21 cellular contexts compared by ENCODE assay signal in genomic region chr20:44199877-44200276, GRCh38. TPM values are rescaled to one million over a fixed set of nuclear protein-coding genes. Genes with fewer than 3 reads are reported as not detected.
A peak's percentile ranks its signal among the peaks of the same experiment; 100 is the strongest.
DNase-seq lines count a peak whose midpoint lies in the region; ATAC-seq, FAIRE-seq and TF ChIP-seq lines count a peak whose summit lies in the region.
"Had no signal": no experiment of that assay in that cellular context is flagged by ENCODE, and none has a peak within 500 bp of the region (broad histone marks: within the 10 kb centered on the region; RNA-seq: fewer than 3 reads in every experiment).

No MANE protein-coding gene starts in this region.

- no peak for DNase-seq in activated naive CD4-positive, alpha-beta T cell treated with anti-CD3 and anti-CD28 coated beads, Interleukin-2, amount 50 U/mL, for 16 hours
- DNase-seq in activated CD4-positive, alpha-beta memory T cell treated with anti-CD3 and anti-CD28 coated beads, Interleukin-2, amount 10 ng/mL, durations not matched to agents 7 days and 5 days = no peak
- DNase-seq in coronary artery (ENCODE audit: low spot score) (no peak), gastrocnemius medialis (no peak), DMS53 (lab: John Stamatoyannopoulos, UW) (no peak), frontal cortex (ENCODE audit: low spot score in 2 of 2) (no peak)
- DNase-seq: activated CD4-positive, alpha-beta T cell treated with anti-CD3 and anti-CD28 coated beads for 1 hour; hypothalamus; pancreas; RPMI8226; stimulated activated CD4-positive, alpha-beta T cell treated with anti-CD3 and anti-CD28 coated beads, Interleukin-1b, Interleukin-23, amount 100 ng/mL, for 48 hours; stimulated activated naive CD4-positive, alpha-beta T cell; thyroid gland had no signal

- peaks cover 22% of the 10 kb centered on the region for H3K36me3 Mint-ChIP-seq in activated naive CD4-positive, alpha-beta T cell treated with anti-CD3 and anti-CD28 coated beads, Interleukin-2, amount 50 U/mL, for 24 hours
- peaks cover 73% of the 10 kb centered on the region for H3K36me3 Mint-ChIP-seq in activated CD4-positive, alpha-beta memory T cell treated with anti-CD3 and anti-CD28 coated beads, Interleukin-2, amount 10 ng/mL, durations not matched to agents 7 days and 5 days (ENCODE audit: low read depth)

- no peaks in the 10 kb centered on the region for H3K27me3 ChIP-seq in gastrocnemius medialis
- H3K27me3 ChIP-seq: pancreas, thyroid gland had no signal

- FAIRE-seq in frontal cortex (lab: Jason Lieb, UNC) = no peak
- FAIRE-seq: bronchial epithelial cell, islet of Langerhans, pancreas, TTC549 had no signal

- H3K9me3 Mint-ChIP-seq in activated naive CD4-positive, alpha-beta T cell treated with anti-CD3 and anti-CD28 coated beads, Interleukin-2, amount 50 U/mL, for 24 hours = no peaks in the 10 kb centered on the region
- H3K9me3 Mint-ChIP-seq in activated CD4-positive, alpha-beta memory T cell treated with anti-CD3 and anti-CD28 coated beads, Interleukin-2, amount 10 ng/mL, durations not matched to agents 7 days and 5 days = no peaks in the 10 kb centered on the region
- H3K9me3 Mint-ChIP-seq: dendritic cell treated with granulocyte-macrophage colony-stimulating factor and Interleukin-4, amounts not matched to agents 40 ng/mL and 50 ng/mL, for 4 days had no signal

- H3K4me1 Mint-ChIP-seq in activated naive CD4-positive, alpha-beta T cell treated with anti-CD3 and anti-CD28 coated beads, Interleukin-2, amount 50 U/mL, for 24 hours = peaks cover 54% of the 10 kb centered on the region
- peaks cover 54% of the 10 kb centered on the region for H3K4me1 Mint-ChIP-seq in activated CD4-positive, alpha-beta memory T cell treated with anti-CD3 and anti-CD28 coated beads, Interleukin-2, amount 10 ng/mL, durations not matched to agents 7 days and 5 days

- no peaks in the 10 kb centered on the region for H3K27me3 Mint-ChIP-seq in activated naive CD4-positive, alpha-beta T cell treated with anti-CD3 and anti-CD28 coated beads, Interleukin-2, amount 50 U/mL, for 24 hours
- H3K27me3 Mint-ChIP-seq in activated CD4-positive, alpha-beta memory T cell treated with anti-CD3 and anti-CD28 coated beads, Interleukin-2, amount 10 ng/mL, durations not matched to agents 7 days and 5 days = no peaks in the 10 kb centered on the region
- H3K27me3 Mint-ChIP-seq: dendritic cell treated with granulocyte-macrophage colony-stimulating factor and Interleukin-4, amounts not matched to agents 40 ng/mL and 50 ng/mL, for 4 days had no signal

- POLR2A ChIA-PET in activated CD4-positive, alpha-beta memory T cell treated with anti-CD3 and anti-CD28 coated beads, Interleukin-2, amount 10 ng/mL, durations not matched to agents 7 days and 5 days (lab: Charles Lee) = interaction anchor here (1.2 kb wide), 1 partner anchor 10 kb away, joined by 6 read pairs; the partner anchor contains the start of gene OSER1

- no peak overlapping the region for H3K4me3 Mint-ChIP-seq in activated naive CD4-positive, alpha-beta T cell treated with anti-CD3 and anti-CD28 coated beads, Interleukin-2, amount 50 U/mL, for 24 hours
- no peak overlapping the region for H3K4me3 Mint-ChIP-seq in activated CD4-positive, alpha-beta memory T cell treated with anti-CD3 and anti-CD28 coated beads, Interleukin-2, amount 10 ng/mL, durations not matched to agents 7 days and 5 days
- H3K4me3 Mint-ChIP-seq: dendritic cell treated with granulocyte-macrophage colony-stimulating factor and Interleukin-4, amounts not matched to agents 40 ng/mL and 50 ng/mL, for 4 days had no signal

- peak overlapping the region; percentile 5 to 44 for H3K27ac ChIP-seq in coronary artery
- H3K27ac ChIP-seq in gastrocnemius medialis = peak overlapping the region; percentile 97 to 100 (median 98)
- H3K27ac ChIP-seq: pancreas, thyroid gland had no signal

- H3K36me3 ChIP-seq in gastrocnemius medialis = peaks cover 0 to 63% of the 10 kb centered on the region in 2 donors

- no peak for ATAC-seq in gastrocnemius medialis
- no peak for ATAC-seq in HG03565 (IDR thresholded peaks at IDR 0.05; ENCODE audit: unreplicated experiment)
- ATAC-seq: pancreas had no signal

- H3K4me1 ChIP-seq in gastrocnemius medialis = peaks cover 48 to 55% of the 10 kb centered on the region in 2 donors

- intact Hi-C loops in gastrocnemius medialis (cut with DNase I; ENCODE audit: low total_unique reads) = loop anchor here (10.0 kb wide), 2 partner anchors 385 to 605 kb away; partner anchors contain the start of genes IFT52 and PKIG

- TF ChIP-seq POLR2A in gastrocnemius medialis (IDR thresholded peaks at IDR 0.05) = no peak

- in situ Hi-C loops in gastrocnemius medialis (cut with MboI; ENCODE audit: low sequenced_read_pairs in 4 of 4) = loop anchor here (25.0 kb wide), 7 partner anchors 262 to 1162 kb away; partner anchors contain the start of genes KCNK15 (in 2 of the 4), SDC4 (in 2 of the 4), PKIG (in 1 of the 4) and SRSF6 (in 1 of the 4)

- H3K9me3 ChIP-seq in gastrocnemius medialis = no peaks in the 10 kb centered on the region
- H3K9me3 ChIP-seq: pancreas, thyroid gland had no signal

- CTCF ChIA-PET in activated CD4-positive, alpha-beta memory T cell treated with anti-CD3 and anti-CD28 coated beads, Interleukin-2, amount 10 ng/mL, durations not matched to agents 7 days and 5 days (lab: Charles Lee) = no interaction called here

- TF ChIP-seq CTCF in coronary artery (IDR thresholded peaks at IDR 0.05) (no peak), gastrocnemius medialis (IDR thresholded peaks at IDR 0.05 in 4 of 5, conservative IDR thresholded peaks at IDR 0.05 in 1 of 5) (no peak)

- H3K4me3 ChIP-seq in coronary artery (no peak overlapping the region), gastrocnemius medialis (no peak overlapping the region)
- H3K4me3 ChIP-seq: pancreas, thyroid gland had no signal

- peak overlapping the region; percentile 88 for H3K27ac Mint-ChIP-seq in activated naive CD4-positive, alpha-beta T cell treated with anti-CD3 and anti-CD28 coated beads, Interleukin-2, amount 50 U/mL, for 24 hours
- peak overlapping the region; percentile 83 for H3K27ac Mint-ChIP-seq in activated CD4-positive, alpha-beta memory T cell treated with anti-CD3 and anti-CD28 coated beads, Interleukin-2, amount 10 ng/mL, durations not matched to agents 7 days and 5 days
- H3K27ac Mint-ChIP-seq: dendritic cell treated with granulocyte-macrophage colony-stimulating factor and Interleukin-4, amounts not matched to agents 40 ng/mL and 50 ng/mL, for 4 days had no signal

RNA-seq across cellular contexts. Expression of gene OSER1, which starts 10.7 kb away (rescaled TPM):
- 10 to 100 TPM; 30.8 to 31.4 TPM for total RNA-seq in activated CD4-positive, alpha-beta memory T cell treated with anti-CD3 and anti-CD28 coated beads, Interleukin-2, amount 10 ng/mL, durations not matched to agents 7 days and 5 days
- total RNA-seq in gastrocnemius medialis = 100 to 1,000 TPM in 1 of 4 donors, 10 to 100 TPM in 3; 73.0 to 114 (median 94.5) TPM
- total RNA-seq in frontal cortex = 39.9 TPM

RNA-seq across cellular contexts. Expression of gene JPH2, which starts 12.9 kb away (rescaled TPM):
- under 1 TPM; 0.05 to 0.10 TPM for total RNA-seq in activated CD4-positive, alpha-beta memory T cell treated with anti-CD3 and anti-CD28 coated beads, Interleukin-2, amount 10 ng/mL, durations not matched to agents 7 days and 5 days
- 10 to 100 TPM; 18.3 to 86.6 (median 38.0) TPM for total RNA-seq in gastrocnemius medialis
- total RNA-seq in frontal cortex = under 0.01 TPM

RNA-seq across cellular contexts. Expression of gene GDAP1L1, which starts 47.2 kb away (rescaled TPM):
- total RNA-seq in activated CD4-positive, alpha-beta memory T cell treated with anti-CD3 and anti-CD28 coated beads, Interleukin-2, amount 10 ng/mL, durations not matched to agents 7 days and 5 days = not detected
- total RNA-seq in gastrocnemius medialis (not detected), frontal cortex (131 TPM)
- total RNA-seq: bronchial epithelial cell, fibroblast of villous mesenchyme, NCI-H460 had no signal

Comparison
In these comparisons a context has a peak if more than half of its experiments do, and no peak if none do; other contexts are left out.
1. RNA of gene JPH2, which starts 12.9 kb away (total RNA-seq): 18.3 to 86.6 TPM in gastrocnemius medialis; 0.05 to 0.10 TPM in activated CD4-positive, alpha-beta memory T cell treated with anti-CD3 and anti-CD28 coated beads, Interleukin-2, amount 10 ng/mL, durations not matched to agents 7 days and 5 days and under 0.01 TPM in frontal cortex (single experiment); every median in the first group is over 10 times any median in the second.
2. RNA of gene GDAP1L1, which starts 47.2 kb away (total RNA-seq): 131 TPM in frontal cortex (single experiment); not detected in activated CD4-positive, alpha-beta memory T cell treated with anti-CD3 and anti-CD28 coated beads, Interleukin-2, amount 10 ng/mL, durations not matched to agents 7 days and 5 days and not detected in gastrocnemius medialis; every median in the first group is over 100 times any median in the second.